8 cellular contexts compared by ENCODE assay signal in genomic region chr14:103385153-103385993, GRCh38. TPM values are rescaled to one million over a fixed set of nuclear protein-coding genes. Genes with fewer than 3 reads are reported as not detected.
DNase-seq lines count a peak whose midpoint lies in the region; ATAC-seq and TF ChIP-seq lines count a peak whose summit lies in the region.

MARK3 (plus strand) TSS chr14:103385415; CDS start chr14:103386030, 615 bp downstream.

- H4K20me1 ChIP-seq in OCI-LY3 (ENCODE audit: insufficient read depth, low read length): peaks cover 32% of the 10 kb centered on the region

- peak within 1 kb of the TSS; percentile 94 for H3K4me2 ChIP-seq in OCI-LY3 (ENCODE audit: low read length)

- peak; percentile 34; the same call in 1 of the 2 replicates for TF ChIP-seq CTCF in OCI-LY3 (IDR thresholded peaks at IDR 0.05; ENCODE audit: low read depth, low read length)
- TF ChIP-seq CTCF in endothelial cell (IDR thresholded peaks at IDR 0.05; ENCODE audit: unreplicated experiment): no peak
- no peak for TF ChIP-seq CTCF in mesothelial cell of epicardium (IDR thresholded peaks at IDR 0.05; ENCODE audit: unreplicated experiment)

- peak within 1 kb of the TSS; percentile 90 for H3K9ac ChIP-seq in OCI-LY3 (ENCODE audit: low read length)

- H3K4me3 Mint-ChIP-seq in endothelial cell (ENCODE audit: unreplicated experiment): peak within 1 kb of the TSS; percentile 100
- H3K4me3 Mint-ChIP-seq in mesothelial cell of epicardium: peak within 1 kb of the TSS; percentile 97

- H3K9me3 Mint-ChIP-seq in endothelial cell (ENCODE audit: unreplicated experiment) (no peaks in the 10 kb centered on the region), mesothelial cell of epicardium (peaks cover 6% of the 10 kb centered on the region)

- H3K27me3 Mint-ChIP-seq in endothelial cell (ENCODE audit: unreplicated experiment) (peaks cover 11% of the 10 kb centered on the region), mesothelial cell of epicardium (ENCODE audit: low read depth) (peaks cover 17% of the 10 kb centered on the region)

- peak within 1 kb of the TSS; percentile 82 for H3K27ac ChIP-seq in OCI-LY3 (ENCODE audit: low read length)

- peaks cover 50% of the 10 kb centered on the region for H3K79me2 ChIP-seq in OCI-LY3 (ENCODE audit: low read length)

- H3K4me1 Mint-ChIP-seq in endothelial cell (ENCODE audit: unreplicated experiment) (peaks cover 18% of the 10 kb centered on the region), mesothelial cell of epicardium (peaks cover 20% of the 10 kb centered on the region)

- H3K36me3 ChIP-seq in OCI-LY3 (replicated peaks; ENCODE audit: low read depth, low read length): peaks cover 15% of the 10 kb centered on the region

- ATAC-seq in GM21526 (IDR thresholded peaks at IDR 0.05; ENCODE audit: low FRiP score, unreplicated experiment): peak; percentile 94

- peak within 1 kb of the TSS; percentile 97 for H2AFZ ChIP-seq in OCI-LY3 (ENCODE audit: low read depth, low read length)

- H3K27me3 ChIP-seq in OCI-LY3 (ENCODE audit: low read depth, low read length): peaks cover 12% of the 10 kb centered on the region

- H3K27ac Mint-ChIP-seq in endothelial cell (ENCODE audit: unreplicated experiment) (peak within 1 kb of the TSS; percentile 95), mesothelial cell of epicardium (peak within 1 kb of the TSS; percentile 99)

- DNase-seq in DMS 273 treated with DMSO at 0.1 percent for 48 hours (lab: John Stamatoyannopoulos, UW) (peak; percentile 94), HuH-7.5 (ENCODE audit: low spot score) (peak; percentile 94), endothelial cell (ENCODE audit: low spot score) (peak; percentile 97), mesothelial cell of epicardium (ENCODE audit: low spot score in 2 of 2, unreplicated experiment in 2 of 2) (peak; percentile 94 to 98)
- peak; percentile 97 for DNase-seq in activated CD8-positive, alpha-beta memory T cell treated with anti-CD3 and anti-CD28 coated beads, Interleukin-2, amount 50 U/mL, for 48 hours
- peak; percentile 96 to 99 for DNase-seq in stimulated activated CD8-positive, alpha-beta memory T cell treated with anti-CD3 and anti-CD28 coated beads, Interleukin-15, amount 100 ng/mL, for 48 hours (ENCODE audit: low read depth in 2 of 2)

- H3K36me3 Mint-ChIP-seq in endothelial cell (ENCODE audit: low read depth, unreplicated experiment) (peaks cover 6% of the 10 kb centered on the region), mesothelial cell of epicardium (peaks cover 3% of the 10 kb centered on the region)

- H3K4me3 ChIP-seq in OCI-LY3 (ENCODE audit: low read length): peak within 1 kb of the TSS; percentile 82

- H3K4me1 ChIP-seq in OCI-LY3 (ENCODE audit: low read length): peaks cover 13% of the 10 kb centered on the region

- H3K9me3 ChIP-seq in OCI-LY3 (ENCODE audit: insufficient read depth, low read length): no peaks in the 10 kb centered on the region

RNA-seq across cellular contexts. Expression of gene MARK3, which starts in this region (rescaled TPM):
- total RNA-seq in endothelial cell (ENCODE audit: unreplicated experiment): 70.8 TPM
- 122 to 125 TPM (median 125 TPM) in 3 replicates for total RNA-seq in mesothelial cell of epicardium

Comparison
In these comparisons a context has a peak if more than half of its experiments do, and no peak if none do; other contexts are left out.
1. Peak in every context shown above with its lines: DNase-seq, ATAC-seq, H3K4me3 ChIP-seq and H3K27ac ChIP-seq.